ENCODE assay signal across 21 cellular contexts in genomic region chr9:133401588-133401987, GRCh38. TPM values are rescaled to one million over a fixed set of nuclear protein-coding genes. Genes with fewer than 3 reads are reported as not detected.
"Had no signal": no experiment of that assay in that cellular context is flagged by ENCODE, and none has a peak within 500 bp of the region (broad histone marks: within the 10 kb centered on the region; RNA-seq: fewer than 3 reads in every experiment).

No MANE protein-coding gene starts in this region.

- H3K4me3 Mint-ChIP-seq: effector memory CD8-positive, alpha-beta T cell; naive thymus-derived CD8-positive, alpha-beta T cell; type B pancreatic cell had no signal

- DNase-seq: effector memory CD8-positive, alpha-beta T cell; hypothalamus; left ventricle myocardium superior; lower lobe of right lung; naive thymus-derived CD8-positive, alpha-beta T cell; stimulated activated CD4-positive, alpha-beta T cell treated with anti-CD3 and anti-CD28 coated beads, Interleukin-12 subunit alpha, Interleukin-12 subunit beta, amount 100 ng/mL, for 4 hours; stimulated activated CD4-positive, alpha-beta T cell treated with anti-CD3 and anti-CD28 coated beads, Interleukin-1b, Interleukin-23, amount 100 ng/mL, for 48 hours; stimulated activated CD4-positive, alpha-beta T cell treated with anti-CD3 and anti-CD28 coated beads, Interleukin-4, amount 100 ng/mL, for 1 hour; stimulated activated CD8-positive, alpha-beta memory T cell treated with anti-CD3 and anti-CD28 coated beads, Interleukin-4, amount 100 ng/mL, for 48 hours; stimulated activated naive CD4-positive, alpha-beta T cell treated with Interleukin-2 at 50 U/mL for 16 hours; stomach; thyroid gland had no signal

- H3K9me3 Mint-ChIP-seq: effector memory CD8-positive, alpha-beta T cell; naive thymus-derived CD8-positive, alpha-beta T cell; type B pancreatic cell had no signal

- H3K27me3 ChIP-seq: thyroid gland had no signal

- H3K27ac Mint-ChIP-seq: progenitor cell of endocrine pancreas, type B pancreatic cell had no signal

- H3K36me3 Mint-ChIP-seq: type B pancreatic cell had no signal

- H3K27ac ChIP-seq: coronary artery, lower lobe of right lung, neutrophil, parathyroid adenoma, stomach, thyroid gland had no signal

- H3K9me3 ChIP-seq: lower lobe of right lung, neutrophil, stomach, thyroid gland had no signal

- ATAC-seq: effector memory CD8-positive, alpha-beta T cell; left ventricle myocardium superior; lower lobe of right lung; naive thymus-derived CD8-positive, alpha-beta T cell; sciatic nerve had no signal

- H3K4me1 ChIP-seq: lower lobe of right lung, parathyroid adenoma, stomach, thyroid gland had no signal

- H3K4me3 ChIP-seq: coronary artery, lower lobe of right lung, smooth muscle cell, stomach, thyroid gland had no signal

RNA-seq across cellular contexts. Expression of gene STKLD1, which starts 25.4 kb away (rescaled TPM):
- total RNA-seq: mesenteric fat pad, omental fat pad, stomach had no signal
